22 cellular contexts compared by ENCODE assay signal in genomic region chr1:25556132-25556670, GRCh38. TPM values are rescaled to one million over a fixed set of nuclear protein-coding genes. Genes with fewer than 3 reads are reported as not detected.
DNase-seq lines count a peak whose midpoint lies in the region; ATAC-seq, FAIRE-seq and TF ChIP-seq lines count a peak whose summit lies in the region.
"Had no signal": no experiment of that assay in that cellular context is flagged by ENCODE, and none has a peak within 500 bp of the region (broad histone marks: within the 10 kb centered on the region; RNA-seq: fewer than 3 reads in every experiment).

No MANE protein-coding gene starts in this region.

- H4K20me1 ChIP-seq in smooth muscle cell (ENCODE audit: low read depth) (peaks cover 96% of the 10 kb centered on the region), osteoblast (ENCODE audit: insufficient read depth, low read length) (peaks cover 66% of the 10 kb centered on the region)

- H3K4me1 Mint-ChIP-seq in CD4-positive, alpha-beta memory T cell: peaks cover 68 to 100% (median 91%) of the 10 kb centered on the region in 4 donors

- H3K4me1 ChIP-seq in CD4-positive, alpha-beta memory T cell (ENCODE audit: insufficient read depth, low read length): peaks cover 100% of the 10 kb centered on the region
- H3K4me1 ChIP-seq in Peyer's patch (peaks cover 8 to 32% (median 12%) of the 10 kb centered on the region in 4 donors), neutrophil (ENCODE audit: control insufficient read depth in 1 of 2, insufficient read depth in 1 of 2, low read depth in 1 of 2, low read length in 1 of 2) (peaks cover 59 to 67% of the 10 kb centered on the region in 2 experiments), smooth muscle cell (ENCODE audit: low read depth) (no peaks in the 10 kb centered on the region), osteoblast (ENCODE audit: insufficient read depth, low read length) (peaks cover 6% of the 10 kb centered on the region)
- H3K4me1 ChIP-seq: SJSA1 had no signal

- no peaks in the 10 kb centered on the region for H3F3A ChIP-seq in smooth muscle cell (ENCODE audit: low read depth)

- H3K79me2 ChIP-seq in smooth muscle cell (ENCODE audit: low read depth) (peaks cover 41% of the 10 kb centered on the region), osteoblast (ENCODE audit: insufficient read depth, low read length) (peaks cover 21% of the 10 kb centered on the region)

- FAIRE-seq in GM12891 (lab: Jason Lieb, UNC): no peak
- FAIRE-seq: colon had no signal

- WGBS in smooth muscle cell (ENCODE audit: low lambda C conversion rate): 97% methylated on average over 10 of the region's 11 CpGs

- peak overlapping the region; percentile 45 for H3K27ac ChIP-seq in CD4-positive, alpha-beta memory T cell (ENCODE audit: low read depth, low read length)
- peak overlapping the region in 3 of 4 donors; percentile 26 to 51 (median 31) for H3K27ac ChIP-seq in Peyer's patch
- peak overlapping the region; percentile 47 for H3K27ac ChIP-seq in epithelial cell of prostate
- H3K27ac ChIP-seq in neutrophil: peak overlapping the region; percentile 55
- no peak overlapping the region for H3K27ac ChIP-seq in smooth muscle cell (ENCODE audit: low read depth)
- no peak overlapping the region for H3K27ac ChIP-seq in osteoblast (ENCODE audit: low read depth, low read length)
- H3K27ac ChIP-seq: C4-2B, SJSA1 had no signal

- peaks cover 33% of the 10 kb centered on the region for H3K36me3 ChIP-seq in CD4-positive, alpha-beta memory T cell (ENCODE audit: insufficient read depth, low read length)
- H3K36me3 ChIP-seq in Peyer's patch (peaks cover 0 to 14% (median 0%) of the 10 kb centered on the region in 3 donors), neutrophil (no peaks in the 10 kb centered on the region), smooth muscle cell (ENCODE audit: low read depth) (no peaks in the 10 kb centered on the region), osteoblast (ENCODE audit: insufficient read depth, low read length) (peaks cover 23% of the 10 kb centered on the region)

- no peak overlapping the region for H3K9ac ChIP-seq in smooth muscle cell (ENCODE audit: low read depth)

- TF ChIP-seq POLR2A in Peyer's patch (IDR thresholded peaks at IDR 0.05) (no peak), GM12891 (IDR thresholded peaks at IDR 0.05; ENCODE audit: low read depth, low read length) (no peak)

- H3K27me3 Mint-ChIP-seq in CD4-positive, alpha-beta memory T cell: no peaks in the 10 kb centered on the region
- H3K27me3 Mint-ChIP-seq: activated CD4-positive, alpha-beta T cell treated with anti-CD3 and anti-CD28 coated beads, Interleukin-2, amount 10 ng/mL, durations not matched to agents 24 days and 14 days had no signal

- POLR2A ChIA-PET in CD4-positive, alpha-beta memory T cell (lab: Charles Lee; ENCODE audit: partially characterized antibody): interaction anchor here (0.6 to 24.3 kb wide), 7 partner anchors 2 to 309 kb away, joined by 3 to 615 read pairs (median 4); partner anchors contain the start of genes LDLRAP1 and RSRP1

- peak overlapping the region; percentile 75 to 98 (median 91) for H3K27ac Mint-ChIP-seq in CD4-positive, alpha-beta memory T cell
- H3K27ac Mint-ChIP-seq: activated CD4-positive, alpha-beta T cell treated with anti-CD3 and anti-CD28 coated beads, Interleukin-2, amount 10 ng/mL, durations not matched to agents 24 days and 14 days; HFFc6; mesothelial cell of epicardium had no signal

- no peak for DNase-seq in CD4-positive, alpha-beta memory T cell
- DNase-seq in Peyer's patch: no peak
- DNase-seq in epithelial cell of prostate (ENCODE audit: low read depth, low spot score): no peak
- no peak for DNase-seq in smooth muscle cell (lab: John Stamatoyannopoulos, UW; ENCODE audit: unreplicated experiment)
- no peak for DNase-seq in osteoblast (ENCODE audit: insufficient read length, low spot score, missing footprints)
- DNase-seq in GM12891 (ENCODE audit: insufficient read length, low spot score): no peak
- DNase-seq: anterior cingulate cortex; NCI-H1048; NCI-H2107; NCI-H524 treated with DMSO at 0.1 percent for 48 hours; sigmoid colon; stimulated activated CD8-positive, alpha-beta memory T cell treated with anti-CD3 and anti-CD28 coated beads, Interleukin-4, amount 100 ng/mL, for 48 hours; T1000; trophoblast cell had no signal

- no peaks in the 10 kb centered on the region for H3K9me3 Mint-ChIP-seq in CD4-positive, alpha-beta memory T cell
- H3K9me3 Mint-ChIP-seq: activated CD4-positive, alpha-beta T cell treated with anti-CD3 and anti-CD28 coated beads, Interleukin-2, amount 10 ng/mL, durations not matched to agents 24 days and 14 days; HFFc6; mesothelial cell of epicardium had no signal

- intact Hi-C loops in CD4-positive, alpha-beta memory T cell (cut with micrococcal nuclease): no loop called here

- H3K4me2 ChIP-seq in smooth muscle cell (no peak overlapping the region), osteoblast (ENCODE audit: insufficient read depth, low read length) (no peak overlapping the region)

- no peak overlapping the region for H2AFZ ChIP-seq in smooth muscle cell (ENCODE audit: low read depth)
- no peak overlapping the region for H2AFZ ChIP-seq in osteoblast (ENCODE audit: low read length)

- H3K4me3 Mint-ChIP-seq in CD4-positive, alpha-beta memory T cell: peak overlapping the region in 7 of 8 donors; percentile 66 to 78 (median 69)
- H3K4me3 Mint-ChIP-seq: activated CD4-positive, alpha-beta T cell treated with anti-CD3 and anti-CD28 coated beads, Interleukin-2, amount 10 ng/mL, durations not matched to agents 24 days and 14 days; HFFc6; mesothelial cell of epicardium had no signal

- no peak for ATAC-seq in HG03565 (IDR thresholded peaks at IDR 0.05; ENCODE audit: unreplicated experiment)

- H3K36me3 Mint-ChIP-seq in CD4-positive, alpha-beta memory T cell: peaks cover 51 to 63% of the 10 kb centered on the region in 2 donors
- H3K36me3 Mint-ChIP-seq: mesothelial cell of epicardium had no signal

- CTCF ChIA-PET in CD4-positive, alpha-beta memory T cell (lab: Charles Lee; ENCODE audit: partially characterized antibody): interaction anchor here (1.0 to 3.9 kb wide), 5 partner anchors 9 to 54 kb away, joined by 4 to 18 read pairs (median 5); no protein-coding TSS in a partner anchor

- TF ChIP-seq CTCF in Peyer's patch (IDR thresholded peaks at IDR 0.05) (no peak), neutrophil (IDR thresholded peaks at IDR 0.05) (no peak), smooth muscle cell (IDR thresholded peaks at IDR 0.05; ENCODE audit: borderline replicate concordance, insufficient read depth, poor library complexity, severe bottlenecking) (no peak), osteoblast (IDR thresholded peaks at IDR 0.05; ENCODE audit: extremely low read depth, low read depth, low read length) (no peak)

- no peaks in the 10 kb centered on the region for H3K27me3 ChIP-seq in CD4-positive, alpha-beta memory T cell (ENCODE audit: insufficient read depth, low read length)
- H3K27me3 ChIP-seq in Peyer's patch (no peaks in the 10 kb centered on the region), neutrophil (no peaks in the 10 kb centered on the region), smooth muscle cell (ENCODE audit: low read depth) (no peaks in the 10 kb centered on the region), osteoblast (ENCODE audit: insufficient read depth, low read length) (no peaks in the 10 kb centered on the region)
- H3K27me3 ChIP-seq: sigmoid colon, SJSA1 had no signal

- H3K9me3 ChIP-seq in CD4-positive, alpha-beta memory T cell (ENCODE audit: control insufficient read depth in 1 of 2, low read length in 2 of 2): no peaks in the 10 kb centered on the region
- H3K9me3 ChIP-seq in Peyer's patch (no peaks in the 10 kb centered on the region), neutrophil (no peaks in the 10 kb centered on the region), smooth muscle cell (replicated peaks; ENCODE audit: low read depth) (no peaks in the 10 kb centered on the region), osteoblast (ENCODE audit: low read depth, low read length) (no peaks in the 10 kb centered on the region)
- H3K9me3 ChIP-seq: sigmoid colon, SJSA1 had no signal

- no peak overlapping the region for H3K4me3 ChIP-seq in CD4-positive, alpha-beta memory T cell (ENCODE audit: low read length in 2 of 2)
- no peak overlapping the region for H3K4me3 ChIP-seq in Peyer's patch
- peak overlapping the region in 1 of 2 experiments; percentile 0 for H3K4me3 ChIP-seq in neutrophil (ENCODE audit: low read depth in 1 of 2, low read length in 1 of 2)
- no peak overlapping the region for H3K4me3 ChIP-seq in smooth muscle cell
- H3K4me3 ChIP-seq in osteoblast (ENCODE audit: insufficient read depth, low read length): no peak overlapping the region
- H3K4me3 ChIP-seq: sigmoid colon, SJSA1 had no signal

TF ChIP-seq in GM12891, 5 proteins besides CTCF, POLR2A, EP300 and RAD21:
- TF ChIP-seq PAX5 (IDR thresholded peaks at IDR 0.05; ENCODE audit: insufficient read depth, low read length, severe bottlenecking): no peak
- TF ChIP-seq POLR2AphosphoS5 (IDR thresholded peaks at IDR 0.05; ENCODE audit: low read depth, low read length): no peak
TF ChIP-seq in GM12891: peak in this region for 0.

RNA-seq across cellular contexts. Expression of gene LDLRAP1, which starts 12.8 kb away (rescaled TPM):
- total RNA-seq in CD4-positive, alpha-beta memory T cell: 100 to 1,000 TPM; 201 to 210 TPM
- 100 to 1,000 TPM; 233 to 306 TPM for polyA plus RNA-seq in CD4-positive, alpha-beta memory T cell
- 10 to 100 TPM; 20.1 to 24.5 (median 22.7) TPM for total RNA-seq in Peyer's patch
- total RNA-seq in smooth muscle cell: 16.2 and 19.5 TPM in 2 replicates
- 30.5 and 39.0 TPM in 2 replicates for polyA plus RNA-seq in smooth muscle cell
- total RNA-seq in osteoblast: 18.5 and 22.1 TPM in 2 replicates
- 8.4 TPM for polyA plus RNA-seq in GM12891 (2012; ENCODE audit: low read depth, missing spikeins)

Comparison
In these comparisons a context has a peak if more than half of its experiments do, and no peak if none do; other contexts are left out.
1. H3K27ac ChIP-seq: peak in CD4-positive, alpha-beta memory T cell (single experiment), Peyer's patch (3 of 4), epithelial cell of prostate (single experiment) and neutrophil (single experiment); none in smooth muscle cell (single experiment) and osteoblast (single experiment).